ENCODE assay signal across 8 cellular contexts in the genomic region with DNA sequence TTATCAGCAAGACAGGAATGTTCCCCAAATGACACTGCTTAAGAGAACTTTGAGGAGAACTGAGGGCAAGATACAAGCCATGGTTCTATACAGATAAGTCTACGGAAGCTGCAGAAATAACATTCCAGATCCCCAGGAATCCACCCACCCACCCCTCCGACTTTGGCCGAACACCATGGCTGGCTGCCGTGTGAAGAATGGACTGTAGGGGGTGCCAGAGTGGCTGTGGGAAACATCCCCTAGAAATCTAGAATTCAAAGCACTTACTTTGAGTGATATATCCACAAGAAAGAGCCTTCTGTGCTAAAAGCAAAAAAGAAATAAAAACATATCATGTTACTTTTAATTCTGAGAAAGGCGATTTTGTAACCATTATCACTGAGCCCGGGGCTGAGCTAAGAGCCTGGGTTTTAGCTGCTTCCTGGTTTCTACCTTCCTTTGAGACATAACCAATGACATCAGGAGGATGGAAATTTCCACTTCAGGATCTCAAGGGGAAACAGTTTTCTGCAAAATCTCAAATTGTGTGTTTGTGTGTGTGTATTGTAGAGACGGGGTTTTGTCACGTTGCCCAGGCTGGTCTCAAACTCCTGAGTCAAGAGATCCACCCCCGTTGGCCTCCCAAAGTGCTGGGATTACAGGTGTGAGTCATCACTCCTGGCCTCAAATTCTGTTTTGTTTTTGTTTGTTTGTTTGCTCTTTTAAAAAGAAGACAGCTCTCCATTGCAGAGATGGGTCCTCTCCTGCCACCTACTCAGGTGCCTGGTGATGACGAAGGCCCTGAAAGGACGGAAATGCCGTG. TPM values are rescaled to one million over a fixed set of nuclear protein-coding genes. Genes with fewer than 3 reads are reported as not detected.
A peak's percentile ranks its signal among the peaks of the same experiment; 100 is the strongest.
DNase-seq lines count a peak whose midpoint lies in the region; ATAC-seq and TF ChIP-seq lines count a peak whose summit lies in the region.

No MANE protein-coding gene starts in this region.

- H3K4me3 ChIP-seq in coronary artery = no peak overlapping the region

- peak; percentile 19 for DNase-seq in SIG-M5 treated with dmso at 0.1 percent for 504 hours (lab: John Stamatoyannopoulos, UW; ENCODE audit: unreplicated experiment)
- DNase-seq in SIG-M5 (lab: John Stamatoyannopoulos, UW) = no peak
- peak; percentile 52 for DNase-seq in NCI-H69 (lab: John Stamatoyannopoulos, UW)
- peak; percentile 82 for DNase-seq in coronary artery (ENCODE audit: low spot score)
- DNase-seq in mucosa of gallbladder (ENCODE audit: low spot score) = peak; percentile 42
- DNase-seq in effector CD4-positive, alpha-beta T cell = no peak
- no peak for DNase-seq in A172 (ENCODE audit: low spot score)

- TF ChIP-seq CTCF in coronary artery (IDR thresholded peaks at IDR 0.05) = peak; percentile 71

- no peak for ATAC-seq in GM19324 (IDR thresholded peaks at IDR 0.05; ENCODE audit: low FRiP score, unreplicated experiment)

- peak overlapping the region; percentile 49 to 72 for H3K27ac ChIP-seq in coronary artery

RNA-seq across cellular contexts. Expression of gene GGTA1, which starts 36.4 kb away (rescaled TPM):
- total RNA-seq in mucosa of gallbladder = 8.4 TPM
- not detected in 2 replicates for total RNA-seq in A172 (2014; rRNA removed; shearing (Covaris generic))

Comparison
In these comparisons a context has a peak if more than half of its experiments do, and no peak if none do; other contexts are left out.
1. DNase-seq: peak in SIG-M5 treated with dmso at 0.1 percent for 504 hours (single experiment), NCI-H69 (single experiment), coronary artery (single experiment) and mucosa of gallbladder (single experiment); none in SIG-M5 (single experiment), effector CD4-positive, alpha-beta T cell (single experiment) and A172 (single experiment).